Comparison of ENCODE assay signal across 8 cellular contexts in the genomic region with DNA sequence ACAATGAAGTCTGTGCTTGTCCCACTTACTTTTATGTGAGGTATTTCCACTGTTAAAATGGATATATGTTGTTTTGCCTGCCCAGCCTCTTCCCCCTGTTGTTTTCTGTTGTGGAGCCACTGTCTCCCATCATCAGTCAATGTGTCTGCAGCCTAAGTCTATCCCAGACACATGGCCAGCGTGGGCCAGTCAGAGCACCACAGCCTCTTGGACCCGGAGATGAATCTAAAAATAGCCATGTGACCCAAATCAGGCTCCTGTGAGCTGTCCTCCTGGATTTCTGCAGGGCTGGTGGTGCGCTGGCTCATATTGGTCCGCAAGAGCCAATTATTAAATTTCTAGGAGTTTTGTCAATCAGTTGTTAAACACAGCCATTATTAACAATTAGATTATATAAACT.
"Had no signal": no experiment of that assay in that cellular context is flagged by ENCODE, and none has a peak within 500 bp of the region (broad histone marks: within the 10 kb centered on the region; RNA-seq: fewer than 3 reads in every experiment).

No MANE protein-coding gene starts in this region.

- H3K9me3 ChIP-seq: HAP-1 had no signal

- H3K9me3 Mint-ChIP-seq: HFFc6 had no signal

- H3K4me3 Mint-ChIP-seq: HFFc6 had no signal

- H3K4me3 ChIP-seq: HAP-1, K562 had no signal

- ATAC-seq: HCT116, K562 had no signal

- DNase-seq: GOT3, H7, HFFc6, IMR-90, KG1 had no signal

- H3K36me3 ChIP-seq: HAP-1 had no signal

- H3K27ac Mint-ChIP-seq: HFFc6 had no signal
